1 cellular context compared by ENCODE assay signal in genomic region chr1:149997585-149998262, GRCh38.
TF ChIP-seq lines count a peak whose summit lies in the region.

No MANE protein-coding gene starts in this region.

TF ChIP-seq in K562, 482 proteins besides CTCF, POLR2A, EP300 and RAD21 (continued from another document):
- TF ChIP-seq ZBTB11 (CRISPR knock-in tag; IDR thresholded peaks at IDR 0.05), result no peak
- no peak for TF ChIP-seq ZNF184 (CRISPR knock-in tag; IDR thresholded peaks at IDR 0.05)
- no peak for TF ChIP-seq ELK1 (CRISPR knock-in tag; IDR thresholded peaks at IDR 0.05)
- no peak for TF ChIP-seq ZEB2 (IDR thresholded peaks at IDR 0.05)
- TF ChIP-seq MTA1 (IDR thresholded peaks at IDR 0.05; ENCODE audit: borderline replicate concordance), result no peak
- TF ChIP-seq RBM22 (IDR thresholded peaks at IDR 0.05; ENCODE audit: low read depth, low read length, poor library complexity, severe bottlenecking), result no peak
- peak; percentile 65 for TF ChIP-seq HMBOX1 (IDR thresholded peaks at IDR 0.05)
- no peak for TF ChIP-seq ZBTB12 (CRISPR knock-in tag; IDR thresholded peaks at IDR 0.05)
- TF ChIP-seq MCM7 (IDR thresholded peaks at IDR 0.05), result no peak
- TF ChIP-seq ZNF347 (CRISPR knock-in tag; IDR thresholded peaks at IDR 0.05; ENCODE audit: low read depth), result no peak
- TF ChIP-seq MBD2 (IDR thresholded peaks at IDR 0.05; ENCODE audit: borderline replicate concordance, low read depth), result no peak
- TF ChIP-seq ARID4B (CRISPR knock-in tag; IDR thresholded peaks at IDR 0.05), result no peak
- 0 out of 4 replicates have a peak, but pooled peaks of 1 of the 2 experiments have one; percentile 7 for TF ChIP-seq FOXA3 (CRISPR knock-in tag; conservative IDR thresholded peaks at IDR 0.05 in 1 of 2, IDR thresholded peaks at IDR 0.05 in 1 of 2)
- no peak for TF ChIP-seq CAMTA2 (CRISPR knock-in tag; conservative IDR thresholded peaks at IDR 0.05)
- no peak for TF ChIP-seq SMAD4 (CRISPR knock-in tag; conservative IDR thresholded peaks at IDR 0.05)
- TF ChIP-seq JUND (IDR thresholded peaks at IDR 0.05; ENCODE audit: borderline replicate concordance, low read depth, low read length), result no peak
- no peak for TF ChIP-seq JUND (tag; IDR thresholded peaks at IDR 0.05; ENCODE audit: borderline replicate concordance, low read depth, low read length)
- TF ChIP-seq SMAD2 (IDR thresholded peaks at IDR 0.05; ENCODE audit: low read depth, low read length), result no peak
- TF ChIP-seq IFI16 (CRISPR knock-in tag; IDR thresholded peaks at IDR 0.05), result no peak
- no peak for TF ChIP-seq ETV6 (IDR thresholded peaks at IDR 0.05; ENCODE audit: borderline replicate concordance in 1 of 2, low read depth in 2 of 2, low read length in 1 of 2)
- TF ChIP-seq ETV6 (CRISPR knock-in tag; IDR thresholded peaks at IDR 0.05; ENCODE audit: borderline replicate concordance), result no peak
- TF ChIP-seq SOX6 (IDR thresholded peaks at IDR 0.05), result peak; percentile 69; the same call in 1 of the 2 replicates
- 0 out of 4 replicates have a peak, but pooled peaks of 1 of the 2 experiments have one; percentile 19 for TF ChIP-seq RCOR1 (IDR thresholded peaks at IDR 0.05; ENCODE audit: borderline replicate concordance in 1 of 2, low read depth in 2 of 2, low read length in 2 of 2)
- 0 out of 2 replicates have a peak, but pooled peaks have one; percentile 64 for TF ChIP-seq ZNF766 (CRISPR knock-in tag; conservative IDR thresholded peaks at IDR 0.05)
- TF ChIP-seq TBL1XR1 (IDR thresholded peaks at IDR 0.05; ENCODE audit: low read length in 2 of 2), result no peak
- no peak for TF ChIP-seq KAT2B (IDR thresholded peaks at IDR 0.05; ENCODE audit: low read depth, low read length)
- no peak for TF ChIP-seq NFRKB (IDR thresholded peaks at IDR 0.05; ENCODE audit: low read depth)
- TF ChIP-seq RB1 (IDR thresholded peaks at IDR 0.05; ENCODE audit: low read depth), result no peak
- TF ChIP-seq MED1 (CRISPR knock-in tag; IDR thresholded peaks at IDR 0.05; ENCODE audit: borderline replicate concordance), result no peak
